ENCODE assay signal across 1 cellular context in genomic region chr6:148559848-148560433, GRCh38.
TF ChIP-seq lines count a peak whose summit lies in the region.

No MANE protein-coding gene starts in this region.

TF ChIP-seq in K562, 482 proteins besides CTCF, POLR2A, EP300 and RAD21 (continued from another document):
- no peak for TF ChIP-seq ESRRA (IDR thresholded peaks at IDR 0.05; ENCODE audit: borderline replicate concordance, low read depth)
- TF ChIP-seq ZBTB11 (CRISPR knock-in tag; IDR thresholded peaks at IDR 0.05) = no peak
- peak; percentile 75; the same call in 1 of the 2 replicates for TF ChIP-seq XRCC5 (IDR thresholded peaks at IDR 0.05; ENCODE audit: low read depth, low read length)
- no peak for TF ChIP-seq ZNF316 (IDR thresholded peaks at IDR 0.05)
- TF ChIP-seq ZKSCAN1 (IDR thresholded peaks at IDR 0.05; ENCODE audit: low read depth, low read length) = no peak
- peak; percentile 83 for TF ChIP-seq RB1 (IDR thresholded peaks at IDR 0.05; ENCODE audit: low read depth)
- TF ChIP-seq TEAD4 (IDR thresholded peaks at IDR 0.05; ENCODE audit: low read length) = peak; percentile 17; the same call in 1 of the 2 replicates
- TF ChIP-seq TEAD4 (CRISPR knock-in tag; IDR thresholded peaks at IDR 0.05; ENCODE audit: borderline replicate concordance) = no peak
- no peak for TF ChIP-seq NR2C2 (CRISPR knock-in tag; IDR thresholded peaks at IDR 0.05)
- no peak for TF ChIP-seq NR2C2 (tag; IDR thresholded peaks at IDR 0.05)
- TF ChIP-seq, protein P1, sequence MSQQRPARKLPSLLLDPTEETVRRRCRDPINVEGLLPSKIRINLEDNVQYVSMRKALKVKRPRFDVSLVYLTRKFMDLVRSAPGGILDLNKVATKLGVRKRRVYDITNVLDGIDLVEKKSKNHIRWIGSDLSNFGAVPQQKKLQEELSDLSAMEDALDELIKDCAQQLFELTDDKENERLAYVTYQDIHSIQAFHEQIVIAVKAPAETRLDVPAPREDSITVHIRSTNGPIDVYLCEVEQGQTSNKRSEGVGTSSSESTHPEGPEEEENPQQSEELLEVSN (IDR thresholded peaks at IDR 0.05; ENCODE audit: borderline replicate concordance in 1 of 2, extremely low read depth in 1 of 2, insufficient read depth in 1 of 2, insufficient read length in 1 of 2, low read depth in 1 of 2, low read length in 1 of 2, poor library complexity in 1 of 2, severe bottlenecking in 1 of 2) = peak in 1 of 2 experiments; percentile 42
- TF ChIP-seq NR4A1 (CRISPR knock-in tag; IDR thresholded peaks at IDR 0.05) = no peak
- no peak for TF ChIP-seq NR4A1 (tag; IDR thresholded peaks at IDR 0.05)
- TF ChIP-seq FOXA1 (IDR thresholded peaks at IDR 0.05; ENCODE audit: borderline replicate concordance) = no peak
- TF ChIP-seq CCNT2 (IDR thresholded peaks at IDR 0.05; ENCODE audit: borderline replicate concordance, extremely low read depth, insufficient read length, low read depth, low read length) = peak; percentile 41
- TF ChIP-seq FOXK2 (conservative IDR thresholded peaks at IDR 0.05 in 1 of 2, IDR thresholded peaks at IDR 0.05 in 1 of 2; ENCODE audit: low read depth in 2 of 2) = no peak
- TF ChIP-seq GTF2E2 (tag; IDR thresholded peaks at IDR 0.05) = no peak
- 0 out of 2 replicates have a peak, but pooled peaks have one; percentile 9 for TF ChIP-seq ZNF24 (IDR thresholded peaks at IDR 0.05)
- no peak for TF ChIP-seq ELF2 (CRISPR knock-in tag; IDR thresholded peaks at IDR 0.05)
- TF ChIP-seq RCOR1 (IDR thresholded peaks at IDR 0.05; ENCODE audit: borderline replicate concordance in 1 of 2, low read depth in 2 of 2, low read length in 2 of 2) = peak in 1 of 2 experiments; percentile 7; a peak in 1 of 4 replicates
- peak in 1 of 3 experiments; percentile 34 for TF ChIP-seq YY1 (IDR thresholded peaks at IDR 0.05; ENCODE audit: borderline replicate concordance in 1 of 3, control insufficient read depth in 1 of 3, extremely low read depth in 1 of 3, insufficient read depth in 3 of 3, insufficient read length in 1 of 3, insufficient replicate concordance in 2 of 3, low read depth in 1 of 3, low read length in 2 of 3)
- TF ChIP-seq MYC (IDR thresholded peaks at IDR 0.05; ENCODE audit: low read depth, low read length) = peak; percentile 33; the same call in 1 of the 2 replicates
- TF ChIP-seq MYC (CRISPR knock-in tag; IDR thresholded peaks at IDR 0.05; ENCODE audit: borderline replicate concordance, low read depth) = no peak
- peak; percentile 58 for TF ChIP-seq CTCFL (IDR thresholded peaks at IDR 0.05; ENCODE audit: borderline replicate concordance, insufficient read depth, low read depth, low read length, poor library complexity, severe bottlenecking)
- 0 out of 2 replicates have a peak, but pooled peaks have one; percentile 5 for TF ChIP-seq JUND (IDR thresholded peaks at IDR 0.05; ENCODE audit: borderline replicate concordance, low read depth, low read length)
- TF ChIP-seq JUND (tag; IDR thresholded peaks at IDR 0.05; ENCODE audit: borderline replicate concordance, low read depth, low read length) = no peak
- peak; percentile 21; the same call in 1 of the 2 replicates for TF ChIP-seq KLF16 (IDR thresholded peaks at IDR 0.05)
- TF ChIP-seq STAG1 (CRISPR knock-in tag; IDR thresholded peaks at IDR 0.05; ENCODE audit: borderline replicate concordance) = 0 out of 2 replicates have a peak, but pooled peaks have one; percentile 56
- TF ChIP-seq, protein P2, sequence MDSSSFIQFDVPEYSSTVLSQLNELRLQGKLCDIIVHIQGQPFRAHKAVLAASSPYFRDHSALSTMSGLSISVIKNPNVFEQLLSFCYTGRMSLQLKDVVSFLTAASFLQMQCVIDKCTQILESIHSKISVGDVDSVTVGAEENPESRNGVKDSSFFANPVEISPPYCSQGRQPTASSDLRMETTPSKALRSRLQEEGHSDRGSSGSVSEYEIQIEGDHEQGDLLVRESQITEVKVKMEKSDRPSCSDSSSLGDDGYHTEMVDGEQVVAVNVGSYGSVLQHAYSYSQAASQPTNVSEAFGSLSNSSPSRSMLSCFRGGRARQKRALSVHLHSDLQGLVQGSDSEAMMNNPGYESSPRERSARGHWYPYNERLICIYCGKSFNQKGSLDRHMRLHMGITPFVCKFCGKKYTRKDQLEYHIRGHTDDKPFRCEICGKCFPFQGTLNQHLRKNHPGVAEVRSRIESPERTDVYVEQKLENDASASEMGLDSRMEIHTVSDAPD (CRISPR knock-in tag; IDR thresholded peaks at IDR 0.05) = no peak
- TF ChIP-seq FIP1L1 (IDR thresholded peaks at IDR 0.05; ENCODE audit: low read depth, low read length, poor library complexity, severe bottlenecking) = peak; percentile 40
- TF ChIP-seq GTF2F1 (IDR thresholded peaks at IDR 0.05; ENCODE audit: low read depth, low read length) = no peak
- TF ChIP-seq, protein P3, sequence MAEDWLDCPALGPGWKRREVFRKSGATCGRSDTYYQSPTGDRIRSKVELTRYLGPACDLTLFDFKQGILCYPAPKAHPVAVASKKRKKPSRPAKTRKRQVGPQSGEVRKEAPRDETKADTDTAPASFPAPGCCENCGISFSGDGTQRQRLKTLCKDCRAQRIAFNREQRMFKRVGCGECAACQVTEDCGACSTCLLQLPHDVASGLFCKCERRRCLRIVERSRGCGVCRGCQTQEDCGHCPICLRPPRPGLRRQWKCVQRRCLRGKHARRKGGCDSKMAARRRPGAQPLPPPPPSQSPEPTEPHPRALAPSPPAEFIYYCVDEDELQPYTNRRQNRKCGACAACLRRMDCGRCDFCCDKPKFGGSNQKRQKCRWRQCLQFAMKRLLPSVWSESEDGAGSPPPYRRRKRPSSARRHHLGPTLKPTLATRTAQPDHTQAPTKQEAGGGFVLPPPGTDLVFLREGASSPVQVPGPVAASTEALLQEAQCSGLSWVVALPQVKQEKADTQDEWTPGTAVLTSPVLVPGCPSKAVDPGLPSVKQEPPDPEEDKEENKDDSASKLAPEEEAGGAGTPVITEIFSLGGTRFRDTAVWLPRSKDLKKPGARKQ (CRISPR knock-in tag; IDR thresholded peaks at IDR 0.05) = no peak
- TF ChIP-seq ZNF76 (CRISPR knock-in tag; IDR thresholded peaks at IDR 0.05; ENCODE audit: borderline replicate concordance) = no peak
- no peak for TF ChIP-seq ZNF134 (CRISPR knock-in tag; conservative IDR thresholded peaks at IDR 0.05)
- peak; percentile 39 for TF ChIP-seq CXXC5 (CRISPR knock-in tag; IDR thresholded peaks at IDR 0.05)
- TF ChIP-seq DEAF1 (CRISPR knock-in tag; IDR thresholded peaks at IDR 0.05) = peak; percentile 67; the same call in 1 of the 2 replicates
- TF ChIP-seq PCBP1 (IDR thresholded peaks at IDR 0.05; ENCODE audit: low read depth, low read length, poor library complexity, severe bottlenecking) = peak; percentile 32
- TF ChIP-seq TFAP4 (CRISPR knock-in tag; IDR thresholded peaks at IDR 0.05; ENCODE audit: borderline replicate concordance) = 0 out of 2 replicates have a peak, but pooled peaks have one; percentile 45
- TF ChIP-seq, protein P4, sequence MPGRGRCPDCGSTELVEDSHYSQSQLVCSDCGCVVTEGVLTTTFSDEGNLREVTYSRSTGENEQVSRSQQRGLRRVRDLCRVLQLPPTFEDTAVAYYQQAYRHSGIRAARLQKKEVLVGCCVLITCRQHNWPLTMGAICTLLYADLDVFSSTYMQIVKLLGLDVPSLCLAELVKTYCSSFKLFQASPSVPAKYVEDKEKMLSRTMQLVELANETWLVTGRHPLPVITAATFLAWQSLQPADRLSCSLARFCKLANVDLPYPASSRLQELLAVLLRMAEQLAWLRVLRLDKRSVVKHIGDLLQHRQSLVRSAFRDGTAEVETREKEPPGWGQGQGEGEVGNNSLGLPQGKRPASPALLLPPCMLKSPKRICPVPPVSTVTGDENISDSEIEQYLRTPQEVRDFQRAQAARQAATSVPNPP (IDR thresholded peaks at IDR 0.05; ENCODE audit: borderline replicate concordance, insufficient read depth, insufficient read length) = no peak
- TF ChIP-seq MTA3 (IDR thresholded peaks at IDR 0.05; ENCODE audit: borderline replicate concordance) = peak; percentile 35; the same call in 1 of the 2 replicates
- 0 out of 2 replicates have a peak, but pooled peaks have one; percentile 22 for TF ChIP-seq SIN3B (IDR thresholded peaks at IDR 0.05; ENCODE audit: low read depth)
- TF ChIP-seq STAT5A (IDR thresholded peaks at IDR 0.05; ENCODE audit: borderline replicate concordance, low read length) = no peak
- 0 out of 2 replicates have a peak, but pooled peaks have one; percentile 19 for TF ChIP-seq SMAD4 (CRISPR knock-in tag; conservative IDR thresholded peaks at IDR 0.05)
- TF ChIP-seq, protein P5, sequence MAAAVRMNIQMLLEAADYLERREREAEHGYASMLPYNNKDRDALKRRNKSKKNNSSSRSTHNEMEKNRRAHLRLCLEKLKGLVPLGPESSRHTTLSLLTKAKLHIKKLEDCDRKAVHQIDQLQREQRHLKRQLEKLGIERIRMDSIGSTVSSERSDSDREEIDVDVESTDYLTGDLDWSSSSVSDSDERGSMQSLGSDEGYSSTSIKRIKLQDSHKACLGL (CRISPR knock-in tag; IDR thresholded peaks at IDR 0.05; ENCODE audit: borderline replicate concordance, poor library complexity, severe bottlenecking) = no peak
- 0 out of 2 replicates have a peak, but pooled peaks have one; percentile 51 for TF ChIP-seq SAFB (IDR thresholded peaks at IDR 0.05; ENCODE audit: borderline replicate concordance, low read depth, low read length)
- TF ChIP-seq CC2D1A (IDR thresholded peaks at IDR 0.05) = no peak
- 0 out of 2 replicates have a peak, but pooled peaks have one; percentile 32 for TF ChIP-seq IRF2 (CRISPR knock-in tag; IDR thresholded peaks at IDR 0.05)
- TF ChIP-seq ZNF778 (CRISPR knock-in tag; IDR thresholded peaks at IDR 0.05) = no peak
- no peak for TF ChIP-seq FUS (optimal IDR thresholded peaks at IDR 0.05; ENCODE audit: low read depth, low read length)
- TF ChIP-seq, protein P6, sequence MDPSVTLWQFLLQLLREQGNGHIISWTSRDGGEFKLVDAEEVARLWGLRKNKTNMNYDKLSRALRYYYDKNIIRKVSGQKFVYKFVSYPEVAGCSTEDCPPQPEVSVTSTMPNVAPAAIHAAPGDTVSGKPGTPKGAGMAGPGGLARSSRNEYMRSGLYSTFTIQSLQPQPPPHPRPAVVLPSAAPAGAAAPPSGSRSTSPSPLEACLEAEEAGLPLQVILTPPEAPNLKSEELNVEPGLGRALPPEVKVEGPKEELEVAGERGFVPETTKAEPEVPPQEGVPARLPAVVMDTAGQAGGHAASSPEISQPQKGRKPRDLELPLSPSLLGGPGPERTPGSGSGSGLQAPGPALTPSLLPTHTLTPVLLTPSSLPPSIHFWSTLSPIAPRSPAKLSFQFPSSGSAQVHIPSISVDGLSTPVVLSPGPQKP (CRISPR knock-in tag; IDR thresholded peaks at IDR 0.05) = 0 out of 2 replicates have a peak, but pooled peaks have one; percentile 80
- no peak for TF ChIP-seq POLR2AphosphoS5 (IDR thresholded peaks at IDR 0.05; ENCODE audit: control insufficient read depth, insufficient read depth, low read depth, low read length)
TF ChIP-seq in K562: peak in this region for 36.
